Comparison of ENCODE assay signal across 9 cellular contexts in the genomic region with DNA sequence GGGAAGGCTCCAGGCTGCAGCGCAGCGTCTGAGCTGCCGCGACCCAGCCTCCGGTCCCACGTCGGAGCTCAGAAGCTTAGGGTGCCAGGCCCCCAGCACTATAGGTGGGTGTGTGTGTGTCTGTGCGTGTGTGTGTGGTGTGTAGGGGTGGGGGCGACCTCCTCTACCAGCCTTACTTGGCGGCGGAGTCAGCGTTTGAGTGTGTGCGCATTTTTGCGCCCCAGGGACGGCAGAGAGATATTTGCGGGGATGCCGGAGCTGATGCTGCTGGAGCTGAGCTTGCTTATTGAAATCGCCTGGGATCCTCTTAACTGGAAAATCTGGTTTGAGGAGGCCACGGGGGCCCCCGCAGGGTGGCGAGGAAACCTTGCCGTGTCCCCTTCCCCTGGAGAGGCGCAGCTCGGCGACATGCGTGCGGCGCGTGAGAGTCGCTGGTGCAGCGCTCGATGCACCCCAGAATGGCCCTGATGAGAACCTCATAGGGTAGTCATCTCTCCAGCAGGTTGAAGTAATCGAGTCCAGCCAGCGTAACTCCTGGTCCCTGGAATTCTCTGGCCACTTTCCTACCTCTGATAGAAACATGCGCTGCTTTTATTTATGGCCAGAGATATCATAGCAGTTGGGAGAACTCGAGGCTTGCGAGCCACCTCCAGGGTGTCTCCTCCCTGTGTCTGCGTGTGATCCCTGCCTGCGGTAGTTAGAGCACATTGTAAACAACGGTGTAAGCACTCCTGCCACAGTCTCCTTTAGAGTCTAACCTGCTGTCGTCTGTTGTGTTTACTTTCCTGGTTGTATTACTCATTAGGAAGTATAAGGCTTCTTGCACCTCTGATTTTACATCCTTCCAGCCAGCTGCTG. TPM values are rescaled to one million over a fixed set of nuclear protein-coding genes. Genes with fewer than 3 reads are reported as not detected.
DNase-seq lines count a peak whose midpoint lies in the region; ATAC-seq and TF ChIP-seq lines count a peak whose summit lies in the region.
"Had no signal": no experiment of that assay in that cellular context is flagged by ENCODE, and none has a peak within 500 bp of the region (broad histone marks: within the 10 kb centered on the region; RNA-seq: fewer than 3 reads in every experiment).

No MANE protein-coding gene starts in this region.

- ATAC-seq in psoas muscle (no peak), GM18511 (IDR thresholded peaks at IDR 0.05; ENCODE audit: unreplicated experiment) (no peak)

- intact Hi-C loops in cardiac septum (cut with DNase I) (loop anchor here (5.0 to 10.0 kb wide), 3 partner anchors 302 to 934 kb away; no protein-coding TSS in a partner anchor), psoas muscle (cut with DNase I) (no loop called here)

- CTCF ChIA-PET in GM10248 (lab: Yijun Ruan, JAX) = interaction anchor here (0.9 kb wide), 1 partner anchor 8 kb away, joined by 3 read pairs; no protein-coding TSS in a partner anchor

- peak overlapping the region; percentile 60 for H3K4me3 ChIP-seq in psoas muscle

- no peak overlapping the region for H3K27ac Mint-ChIP-seq in HFFc6

- no peak overlapping the region for H3K4me3 Mint-ChIP-seq in HFFc6

- no peaks in the 10 kb centered on the region for H3K9me3 ChIP-seq in psoas muscle

- peak; percentile 8 for DNase-seq in GM10248 (ENCODE audit: extremely low spot score)
- peak; percentile 71 for DNase-seq in cardiac septum (ENCODE audit: low spot score)
- DNase-seq in psoas muscle = no peak
- DNase-seq in HFFc6 = no peak
- no peak for DNase-seq in stimulated activated naive CD4-positive, alpha-beta T cell treated with Interleukin-2 at 50 U/mL for 16 hours (lab: John Stamatoyannopoulos, UW)
- DNase-seq in HK-2 (ENCODE audit: unreplicated experiment) = no peak

- TF ChIP-seq CTCF in GM10248 (IDR thresholded peaks at IDR 0.05; ENCODE audit: control extremely low read depth, extremely low read depth, low read depth, missing control alignments) (no peak), psoas muscle (IDR thresholded peaks at IDR 0.05) (no peak), HFFc6 (IDR thresholded peaks at IDR 0.05) (no peak)

- no peak overlapping the region for H3K27ac ChIP-seq in psoas muscle

- H3K4me1 Mint-ChIP-seq in HFFc6 (ENCODE audit: low read depth) = no peaks in the 10 kb centered on the region

- H3K36me3 ChIP-seq in psoas muscle (ENCODE audit: insufficient read depth in 1 of 2, low read depth in 1 of 2) = no peaks in the 10 kb centered on the region

- peaks cover 8% of the 10 kb centered on the region; the same call in 1 of the 2 replicates for H3K9me3 Mint-ChIP-seq in HFFc6

- peaks cover 0 to 56% (median 24%) of the 10 kb centered on the region in 3 donors for H3K27me3 ChIP-seq in psoas muscle (ENCODE audit: insufficient read depth in 3 of 3, low read length in 2 of 3)

- POLR2A ChIA-PET in GM10248 (lab: Yijun Ruan, JAX) = no interaction called here

- WGBS in psoas muscle, 3 donors = 0 to 2% (median 2%) methylated on average over 37 to 41 of the region's 41 CpGs

- peaks cover 22% of the 10 kb centered on the region for H3K27me3 Mint-ChIP-seq in HFFc6 (ENCODE audit: insufficient read depth)

- no peaks in the 10 kb centered on the region for H3K4me1 ChIP-seq in psoas muscle

- H3K36me3 Mint-ChIP-seq in HFFc6 (ENCODE audit: low read depth) = no peaks in the 10 kb centered on the region

TF ChIP-seq in PFSK-1, 5 proteins besides CTCF, POLR2A, EP300 and RAD21:
- TF ChIP-seq FOXP2 (optimal IDR thresholded peaks at IDR 0.05; ENCODE audit: borderline replicate concordance, extremely low read depth, extremely low read length, insufficient read depth) (peak; percentile 44), REST (IDR thresholded peaks at IDR 0.05; ENCODE audit: insufficient read depth in 1 of 2, low read depth in 2 of 2, low read length in 2 of 2) (no peak), POLR2AphosphoS5 (IDR thresholded peaks at IDR 0.05; ENCODE audit: low read depth, low read length) (no peak)
TF ChIP-seq in PFSK-1: peak in this region for 1.

RNA-seq across cellular contexts. Expression of gene ADGRL3, which starts 2.7 kb away (rescaled TPM):
- polyA plus RNA-seq in PFSK-1 (2012; ENCODE audit: insufficient read length, low read depth) = 2.7 TPM
- total RNA-seq in cardiac septum = 15.3 TPM
- total RNA-seq in psoas muscle = 1 to 10 TPM in 1 of 4 donors, under 1 TPM in 3; 0.42 to 2.8 (median 0.64) TPM
- polyA plus RNA-seq in psoas muscle = under 1 TPM; 0.06 to 0.16 (median 0.08) TPM
- total RNA-seq in HFFc6 (2021; fragmentation: NEBNext Ultra II Directional; extraction: Animal tissue kit (Norgen Biotek cat#: 25700)) = not detected
- total RNA-seq: activated CD8-positive, alpha-beta memory T cell treated with anti-CD3 and anti-CD28 coated beads for 36 hours had no signal

Comparison
In these comparisons a context has a peak if more than half of its experiments do, and no peak if none do; other contexts are left out.
1. DNase-seq: peak in GM10248 (single experiment) and cardiac septum (single experiment); none in psoas muscle (0 of 2), HFFc6 (single experiment), stimulated activated naive CD4-positive, alpha-beta T cell treated with Interleukin-2 at 50 U/mL for 16 hours (single experiment) and HK-2 (single experiment).